ENCODE assay signal across 21 cellular contexts in the genomic region with DNA sequence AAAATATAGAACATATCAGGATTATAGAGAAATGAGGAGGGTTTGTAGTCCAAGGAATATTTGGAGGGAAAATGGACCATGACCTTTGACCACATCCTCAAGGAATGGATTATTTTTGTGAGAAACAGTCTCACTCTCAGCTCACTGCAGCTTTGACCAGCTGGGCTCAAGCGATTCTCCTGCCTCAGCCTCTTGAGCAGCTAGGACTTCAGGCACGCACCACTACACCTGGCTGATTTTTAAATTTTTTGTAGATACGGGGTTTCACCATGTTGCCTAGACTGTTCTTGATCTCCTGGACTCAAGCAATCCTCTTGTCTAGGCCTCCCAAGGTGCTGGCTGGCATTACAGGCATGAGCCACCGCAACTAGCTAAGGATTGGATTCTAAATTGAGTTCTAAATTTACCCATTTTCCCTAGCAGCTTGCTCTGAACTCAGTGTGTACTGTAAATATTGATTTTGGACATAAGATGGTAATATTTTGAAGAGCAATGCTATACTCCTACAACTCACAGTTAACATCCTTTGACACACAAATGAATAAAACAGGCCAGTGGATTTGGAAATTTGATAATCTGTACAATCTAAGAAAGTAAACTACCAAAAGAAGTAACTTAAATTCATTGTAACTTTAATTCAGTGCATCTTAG.
A peak's percentile ranks its signal among the peaks of the same experiment; 100 is the strongest.
DNase-seq lines count a peak whose midpoint lies in the region; ATAC-seq and TF ChIP-seq lines count a peak whose summit lies in the region.
"Had no signal": no experiment of that assay in that cellular context is flagged by ENCODE, and none has a peak within 500 bp of the region (broad histone marks: within the 10 kb centered on the region; RNA-seq: fewer than 3 reads in every experiment).

No MANE protein-coding gene starts in this region.

- no peak for ATAC-seq in HG02623 (IDR thresholded peaks at IDR 0.05; ENCODE audit: unreplicated experiment)
- no peak for ATAC-seq in GM21390 (IDR thresholded peaks at IDR 0.05; ENCODE audit: unreplicated experiment)

- H3K36me3 ChIP-seq in KMS-11 (ENCODE audit: insufficient read depth): no peaks in the 10 kb centered on the region
- H3K36me3 ChIP-seq: MG63 had no signal

- H3K9me3 Mint-ChIP-seq in nephron: no peaks in the 10 kb centered on the region

- no peak overlapping the region for H3K9ac ChIP-seq in KMS-11

- peaks cover 53% of the 10 kb centered on the region for H3K36me3 Mint-ChIP-seq in nephron (ENCODE audit: low read depth)

- no peaks in the 10 kb centered on the region for H3K27me3 ChIP-seq in KMS-11 (ENCODE audit: insufficient read depth, low read depth)
- H3K27me3 ChIP-seq: MG63 had no signal

- no peak overlapping the region for H3K4me3 Mint-ChIP-seq in nephron

- peak overlapping the region; percentile 14; the same call in 1 of the 2 replicates for H3K4me2 ChIP-seq in KMS-11

- no peak for TF ChIP-seq CTCF in 22Rv1 (IDR thresholded peaks at IDR 0.05)
- TF ChIP-seq CTCF in KMS-11 (conservative IDR thresholded peaks at IDR 0.05; ENCODE audit: low read depth, low read length): no peak
- TF ChIP-seq CTCF in nephron (IDR thresholded peaks at IDR 0.05; ENCODE audit: unreplicated experiment in 3 of 3): no peak

- H3K27ac ChIP-seq in 22Rv1 (peak overlapping the region; percentile 85), KMS-11 (peak overlapping the region; percentile 46; the same call in 1 of the 2 replicates)

- H3K4me1 ChIP-seq in KMS-11 (ENCODE audit: low read depth, poor library complexity, severe bottlenecking): peaks cover 39% of the 10 kb centered on the region

- peaks cover 4% of the 10 kb centered on the region for H3K4me1 Mint-ChIP-seq in nephron

- H4K20me1 ChIP-seq in KMS-11 (ENCODE audit: insufficient read depth): no peaks in the 10 kb centered on the region

- DNase-seq in DMS53 (lab: John Stamatoyannopoulos, UW) (peak; percentile 67), activated gamma-delta T cell (lab: John Stamatoyannopoulos, UW) (no peak)
- DNase-seq in activated effector memory CD4-positive, alpha-beta T cell treated with anti-CD3 and anti-CD28 coated beads, Interleukin-2, amount 50 U/mL, for 16 hours: no peak
- DNase-seq: C1 segment of cervical spinal cord; HCEC 1CT; IMR-90; Karpas-422; MG63; NCI-H1092; NCI-H1436 treated with DMSO at 0.1 percent for 48 hours; NCI-H2081; NCI-H2171 treated with DMSO at 0.1 percent for 48 hours; NCI-H446; NCI-H69; NK-92 treated with Interleukin-12 subunit alpha and Interleukin-12 subunit beta, amount 100 ng/mL, for 24 hours; Right ventricle myocardium superior had no signal

- H3K27ac Mint-ChIP-seq in nephron: peak overlapping the region in 2 of 3 experiments; percentile 57 to 74

- H3K27me3 Mint-ChIP-seq in nephron (ENCODE audit: low read depth): no peaks in the 10 kb centered on the region

- H3K79me2 ChIP-seq in KMS-11 (ENCODE audit: insufficient read depth, low read depth): no peaks in the 10 kb centered on the region

- no peak overlapping the region for H3K4me3 ChIP-seq in KMS-11 (IDR thresholded peaks at IDR 0.05; ENCODE audit: insufficient read depth, low read depth, low read length)
- H3K4me3 ChIP-seq: MG63 had no signal

- no peak overlapping the region for H2AFZ ChIP-seq in KMS-11 (ENCODE audit: low read depth)
